18 cellular contexts compared by ENCODE assay signal in the genomic region with DNA sequence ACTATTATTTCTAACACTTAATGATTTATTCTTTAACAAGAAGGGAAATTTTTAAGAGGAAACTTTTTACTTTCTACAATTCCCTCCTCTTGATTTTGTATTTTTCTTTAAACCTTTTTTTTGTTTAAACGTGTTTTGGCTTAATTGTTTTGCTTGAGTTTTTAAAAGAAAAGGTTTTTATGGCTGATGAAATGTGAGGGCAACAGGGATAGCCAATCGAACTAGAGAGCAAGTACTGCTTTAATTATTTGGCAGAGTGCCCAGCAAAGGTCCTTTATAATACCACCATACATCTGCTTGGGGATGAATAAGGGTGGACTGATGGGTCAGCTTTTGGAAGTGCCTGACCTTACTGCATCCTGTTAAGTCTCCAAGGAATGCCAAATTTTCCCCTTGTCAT.
"Had no signal": no experiment of that assay in that cellular context is flagged by ENCODE, and none has a peak within 500 bp of the region (broad histone marks: within the 10 kb centered on the region; RNA-seq: fewer than 3 reads in every experiment).

No MANE protein-coding gene starts in this region.

- H3K9ac ChIP-seq: parathyroid adenoma had no signal

- H3K27me3 Mint-ChIP-seq: activated naive CD8-positive, alpha-beta T cell treated with anti-CD3 and anti-CD28 coated beads for 36 hours; naive B cell had no signal

- H3K27me3 ChIP-seq: brain microvascular endothelial cell, gastrocnemius medialis, heart left ventricle, sigmoid colon had no signal

- H3K4me3 ChIP-seq: gastrocnemius medialis, heart left ventricle, sigmoid colon, thoracic aorta had no signal

- H2AFZ ChIP-seq: parathyroid adenoma had no signal

- H3K27ac Mint-ChIP-seq: activated naive CD8-positive, alpha-beta T cell treated with anti-CD3 and anti-CD28 coated beads for 36 hours; activated T-helper 1 cell treated with anti-CD3 and anti-CD28 coated beads, Interleukin-12 subunit alpha, Interleukin-12 subunit beta, Interleukin-2, Interleukin-4 antibody, amounts not matched to agents 30 ng/mL and 10 ng/mL and 1 ng/mL, durations not matched to agents 14 hours and 24 hours and 36 hours; stimulated activated effector memory CD8-positive, alpha-beta T cell treated with anti-CD3 and anti-CD28 coated beads, Interleukin-12 subunit alpha, Interleukin-12 subunit beta, amount 100 ng/mL, for 72 hours had no signal

- FAIRE-seq: keratinocyte had no signal

- ATAC-seq: activated CD4-positive, CD25-positive, alpha-beta regulatory T cell treated with anti-CD3 and anti-CD28 coated beads, Interleukin-2, amount 50 U/mL, for 24 hours; gastrocnemius medialis; heart left ventricle; left lobe of liver; stimulated activated effector memory CD8-positive, alpha-beta T cell treated with anti-CD3 and anti-CD28 coated beads, Interleukin-12 subunit alpha, Interleukin-12 subunit beta, amount 100 ng/mL, for 72 hours had no signal

- H3K79me2 ChIP-seq: parathyroid adenoma had no signal

- DNase-seq: activated CD4-positive, alpha-beta T cell treated with anti-CD3 and anti-CD28 coated beads, Interleukin-2, amount 50 U/mL, for 1 hour; activated naive CD8-positive, alpha-beta T cell treated with anti-CD3 and anti-CD28 coated beads for 36 hours; brain microvascular endothelial cell; effector memory CD4-positive, alpha-beta T cell; gastrocnemius medialis; heart left ventricle; mammary epithelial cell; naive B cell; sigmoid colon; stimulated activated CD4-positive, alpha-beta T cell treated with anti-CD3 and anti-CD28 coated beads, Interleukin-12 subunit alpha, Interleukin-12 subunit beta, amount 100 ng/mL, for 4 hours had no signal

- H3K27ac ChIP-seq: brain microvascular endothelial cell, epithelial cell of prostate, gastrocnemius medialis, heart left ventricle, parathyroid adenoma, sigmoid colon, thoracic aorta had no signal

- H3K4me1 ChIP-seq: gastrocnemius medialis, heart left ventricle, parathyroid adenoma, sigmoid colon had no signal

- H3K36me3 ChIP-seq: brain microvascular endothelial cell had no signal

- H3K4me3 Mint-ChIP-seq: activated naive CD8-positive, alpha-beta T cell treated with anti-CD3 and anti-CD28 coated beads for 36 hours; activated T-helper 1 cell treated with anti-CD3 and anti-CD28 coated beads, Interleukin-12 subunit alpha, Interleukin-12 subunit beta, Interleukin-2, Interleukin-4 antibody, amounts not matched to agents 30 ng/mL and 10 ng/mL and 1 ng/mL, durations not matched to agents 14 hours and 24 hours and 36 hours; stimulated activated effector memory CD8-positive, alpha-beta T cell treated with anti-CD3 and anti-CD28 coated beads, Interleukin-12 subunit alpha, Interleukin-12 subunit beta, amount 100 ng/mL, for 72 hours had no signal
